26 cellular contexts compared by ENCODE assay signal in the genomic region with DNA sequence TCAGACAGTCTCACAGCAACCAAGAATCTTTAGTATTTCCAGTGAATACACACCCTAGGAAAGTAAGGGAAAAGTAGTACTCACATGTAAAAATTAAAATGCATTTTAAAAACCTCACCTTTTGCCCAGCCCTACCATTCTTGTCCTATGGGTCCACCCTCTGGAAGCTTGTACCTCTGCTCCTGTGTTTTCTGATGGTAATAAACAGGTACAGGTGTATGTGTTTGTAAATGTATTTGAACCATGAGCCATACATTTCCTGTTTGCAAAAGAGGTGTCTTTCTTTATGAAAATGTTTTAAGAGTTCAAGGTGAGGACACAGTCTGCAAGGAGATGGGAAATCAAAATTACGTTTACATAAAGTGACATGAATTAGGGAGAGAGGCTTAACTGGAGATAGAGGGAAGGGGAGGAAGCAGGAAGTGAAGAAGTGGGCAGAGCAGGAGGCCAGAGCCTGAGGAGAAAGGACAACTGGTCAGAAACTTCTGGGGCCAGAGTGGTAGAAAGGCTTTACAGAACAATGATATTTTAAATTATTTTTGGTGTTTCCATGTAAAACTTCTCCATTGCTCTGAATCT.
"Had no signal": no experiment of that assay in that cellular context is flagged by ENCODE, and none has a peak within 500 bp of the region (broad histone marks: within the 10 kb centered on the region; RNA-seq: fewer than 3 reads in every experiment).

No MANE protein-coding gene starts in this region.

- H3K4me1 ChIP-seq: esophagus muscularis mucosa, right atrium auricular region, upper lobe of left lung had no signal

- ATAC-seq: activated CD8-positive, alpha-beta T cell treated with anti-CD3 and anti-CD28 coated beads for 36 hours; left ventricle myocardium superior; naive thymus-derived CD4-positive, alpha-beta T cell; stimulated activated memory B cell treated with anti-CD40 and anti-IgM and Interleukin-4, amounts not matched to agents 10 μg/mL and 1 μg/mL and 100 μg/mL, for 72 hours; stimulated activated naive CD8-positive, alpha-beta T cell treated with anti-CD3 and anti-CD28 coated beads, Interleukin-15, amount 100 ng/mL, for 72 hours; WTC11 had no signal

- H3K9me3 ChIP-seq: esophagus muscularis mucosa, right atrium auricular region, upper lobe of left lung had no signal

- DNase-seq: activated CD4-positive, alpha-beta T cell treated with anti-CD3 and anti-CD28 coated beads, Interleukin-2, amount 50 U/mL, for 1 hour; activated CD8-positive, alpha-beta T cell treated with anti-CD3 and anti-CD28 coated beads for 36 hours; activated effector memory CD4-positive, alpha-beta T cell treated with Interleukin-2 at 50 U/mL for 16 hours; activated naive CD4-positive, alpha-beta T cell treated with anti-CD3 and anti-CD28 coated beads for 36 hours; activated naive CD8-positive, alpha-beta T cell treated with anti-CD3 and anti-CD28 coated beads for 36 hours; activated T-cell treated with anti-CD3 and anti-CD28 coated beads, Interleukin-2, amount 50 U/mL, for 48 hours; amniotic stem cell; brain microvascular endothelial cell; endodermal cell; foreskin melanocyte; left ventricle myocardium superior; naive thymus-derived CD4-positive, alpha-beta T cell; occipital lobe; stimulated activated CD4-positive, alpha-beta T cell treated with anti-CD3 and anti-CD28 coated beads, Interleukin-1b, Interleukin-23, amount 100 ng/mL, for 48 hours; stimulated activated CD4-positive, alpha-beta T cell treated with anti-CD3 and anti-CD28 coated beads, Interleukin-4, amount 100 ng/mL, for 4 hours; stimulated activated CD8-positive, alpha-beta memory T cell treated with anti-CD3 and anti-CD28 coated beads, Interleukin-4, amount 100 ng/mL, for 48 hours; stimulated activated naive CD8-positive, alpha-beta T cell treated with anti-CD3 and anti-CD28 coated beads, Interleukin-15, amount 100 ng/mL, for 72 hours; substantia nigra; T-helper 2 cell; upper lobe of left lung had no signal

- H3K36me3 Mint-ChIP-seq: activated naive CD8-positive, alpha-beta T cell treated with anti-CD3 and anti-CD28 coated beads for 36 hours; stimulated activated memory B cell treated with anti-CD40 and anti-IgM and Interleukin-4, amounts not matched to agents 10 μg/mL and 1 μg/mL and 100 μg/mL, for 72 hours; WTC11 had no signal

- H3K4me3 Mint-ChIP-seq: activated CD8-positive, alpha-beta T cell treated with anti-CD3 and anti-CD28 coated beads for 36 hours; activated naive CD4-positive, alpha-beta T cell treated with anti-CD3 and anti-CD28 coated beads for 36 hours; activated naive CD8-positive, alpha-beta T cell treated with anti-CD3 and anti-CD28 coated beads for 36 hours; endodermal cell; naive thymus-derived CD4-positive, alpha-beta T cell; neural crest cell; stimulated activated memory B cell treated with anti-CD40 and anti-IgM and Interleukin-4, amounts not matched to agents 10 μg/mL and 1 μg/mL and 100 μg/mL, for 72 hours; stimulated activated naive CD8-positive, alpha-beta T cell treated with anti-CD3 and anti-CD28 coated beads, Interleukin-15, amount 100 ng/mL, for 72 hours; WTC11 had no signal

- H3K27me3 Mint-ChIP-seq: activated CD8-positive, alpha-beta T cell treated with anti-CD3 and anti-CD28 coated beads for 36 hours; activated naive CD8-positive, alpha-beta T cell treated with anti-CD3 and anti-CD28 coated beads for 36 hours; stimulated activated memory B cell treated with anti-CD40 and anti-IgM and Interleukin-4, amounts not matched to agents 10 μg/mL and 1 μg/mL and 100 μg/mL, for 72 hours; stimulated activated naive CD8-positive, alpha-beta T cell treated with anti-CD3 and anti-CD28 coated beads, Interleukin-15, amount 100 ng/mL, for 72 hours had no signal

- H3K9me3 Mint-ChIP-seq: activated CD8-positive, alpha-beta T cell treated with anti-CD3 and anti-CD28 coated beads for 36 hours; activated naive CD4-positive, alpha-beta T cell treated with anti-CD3 and anti-CD28 coated beads for 36 hours; activated naive CD8-positive, alpha-beta T cell treated with anti-CD3 and anti-CD28 coated beads for 36 hours; endodermal cell; neural crest cell; stimulated activated memory B cell treated with anti-CD40 and anti-IgM and Interleukin-4, amounts not matched to agents 10 μg/mL and 1 μg/mL and 100 μg/mL, for 72 hours; stimulated activated naive CD8-positive, alpha-beta T cell treated with anti-CD3 and anti-CD28 coated beads, Interleukin-15, amount 100 ng/mL, for 72 hours had no signal

- H3K27ac ChIP-seq: brain microvascular endothelial cell, esophagus muscularis mucosa, right atrium auricular region, upper lobe of left lung had no signal

- H3K27me3 ChIP-seq: brain microvascular endothelial cell, esophagus muscularis mucosa, right atrium auricular region, upper lobe of left lung had no signal

- H3K4me3 ChIP-seq: esophagus muscularis mucosa, right atrium auricular region, smooth muscle cell, upper lobe of left lung had no signal

- H3K36me3 ChIP-seq: brain microvascular endothelial cell, esophagus muscularis mucosa, right atrium auricular region, upper lobe of left lung had no signal

- H3K27ac Mint-ChIP-seq: activated CD8-positive, alpha-beta T cell treated with anti-CD3 and anti-CD28 coated beads for 36 hours; activated naive CD4-positive, alpha-beta T cell treated with anti-CD3 and anti-CD28 coated beads for 36 hours; activated naive CD8-positive, alpha-beta T cell treated with anti-CD3 and anti-CD28 coated beads for 36 hours; endodermal cell; stimulated activated memory B cell treated with anti-CD40 and anti-IgM and Interleukin-4, amounts not matched to agents 10 μg/mL and 1 μg/mL and 100 μg/mL, for 72 hours; stimulated activated naive CD8-positive, alpha-beta T cell treated with anti-CD3 and anti-CD28 coated beads, Interleukin-15, amount 100 ng/mL, for 72 hours; WTC11 had no signal
